ENCODE assay signal across 1 cellular context in the genomic region with DNA sequence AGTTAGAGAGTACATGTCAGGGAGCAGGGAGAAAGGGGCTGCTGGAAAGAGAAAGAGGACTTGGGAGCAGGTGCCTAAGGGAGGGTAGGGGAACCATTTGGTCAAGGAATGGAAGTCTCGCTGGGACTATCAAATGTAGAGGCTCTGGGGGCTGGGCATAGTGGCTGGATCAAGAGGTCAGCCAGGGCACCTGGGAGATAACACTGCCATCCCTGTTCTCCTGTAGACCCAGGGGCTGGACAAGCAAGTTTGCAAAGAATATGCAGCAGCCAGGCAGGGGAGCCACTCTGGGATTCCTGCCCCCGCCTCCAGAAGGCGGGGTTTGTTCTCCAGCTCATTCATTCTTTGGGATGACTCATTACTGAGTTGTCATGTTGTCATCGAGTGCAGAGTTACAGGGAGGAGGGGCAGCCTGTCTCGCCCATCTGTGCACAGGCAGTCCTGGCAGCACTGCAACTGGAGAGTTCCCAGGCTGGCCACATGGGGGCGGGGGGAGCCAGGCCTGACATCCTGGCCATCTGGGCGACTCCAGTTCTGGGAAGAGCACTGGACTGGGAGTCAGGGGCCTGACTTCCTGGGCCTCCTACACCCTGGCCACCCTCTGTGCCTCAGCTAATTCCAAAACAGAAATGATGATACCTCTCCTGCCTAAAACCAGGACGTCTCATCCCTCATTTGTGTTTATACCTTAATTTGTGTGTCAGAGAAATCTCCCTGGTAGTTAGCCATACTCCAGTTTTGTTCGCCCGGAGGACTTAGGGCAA.
TF ChIP-seq lines count a peak whose summit lies in the region.

No MANE protein-coding gene starts in this region.

TF ChIP-seq in K562, 482 proteins besides CTCF, POLR2A, EP300 and RAD21 (continued from another document and continues in another):
- no peak for TF ChIP-seq ZNF165 (CRISPR knock-in tag; IDR thresholded peaks at IDR 0.05; ENCODE audit: borderline replicate concordance)
- no peak for TF ChIP-seq SAFB (IDR thresholded peaks at IDR 0.05; ENCODE audit: borderline replicate concordance, low read depth, low read length)
- TF ChIP-seq RBBP5 (IDR thresholded peaks at IDR 0.05; ENCODE audit: borderline replicate concordance, insufficient read depth, low read length, poor library complexity, severe bottlenecking): no peak
- peak; percentile 89 for TF ChIP-seq PKNOX1 (IDR thresholded peaks at IDR 0.05)
- TF ChIP-seq RNF2 (IDR thresholded peaks at IDR 0.05): peak; percentile 49; the same call in 1 of the 2 replicates
- TF ChIP-seq IFI16 (CRISPR knock-in tag; IDR thresholded peaks at IDR 0.05): no peak
- TF ChIP-seq, protein P1, sequence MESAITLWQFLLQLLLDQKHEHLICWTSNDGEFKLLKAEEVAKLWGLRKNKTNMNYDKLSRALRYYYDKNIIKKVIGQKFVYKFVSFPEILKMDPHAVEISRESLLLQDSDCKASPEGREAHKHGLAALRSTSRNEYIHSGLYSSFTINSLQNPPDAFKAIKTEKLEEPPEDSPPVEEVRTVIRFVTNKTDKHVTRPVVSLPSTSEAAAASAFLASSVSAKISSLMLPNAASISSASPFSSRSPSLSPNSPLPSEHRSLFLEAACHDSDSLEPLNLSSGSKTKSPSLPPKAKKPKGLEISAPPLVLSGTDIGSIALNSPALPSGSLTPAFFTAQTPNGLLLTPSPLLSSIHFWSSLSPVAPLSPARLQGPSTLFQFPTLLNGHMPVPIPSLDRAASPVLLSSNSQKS (CRISPR knock-in tag; IDR thresholded peaks at IDR 0.05): no peak
- no peak for TF ChIP-seq ILK (tag; IDR thresholded peaks at IDR 0.05; ENCODE audit: borderline replicate concordance, low read depth)
- TF ChIP-seq TEAD2 (tag; IDR thresholded peaks at IDR 0.05): no peak
- TF ChIP-seq FOXA1 (IDR thresholded peaks at IDR 0.05; ENCODE audit: borderline replicate concordance): no peak
- TF ChIP-seq RFX5 (IDR thresholded peaks at IDR 0.05; ENCODE audit: low read depth, low read length): no peak
- TF ChIP-seq SP2 (IDR thresholded peaks at IDR 0.05; ENCODE audit: extremely low read depth, low read depth, low read length, poor library complexity, severe bottlenecking): no peak
- TF ChIP-seq ZNF586 (CRISPR knock-in tag; conservative IDR thresholded peaks at IDR 0.05): no peak
- TF ChIP-seq STAT5A (IDR thresholded peaks at IDR 0.05; ENCODE audit: borderline replicate concordance, low read length): no peak
- no peak for TF ChIP-seq ZNF561 (CRISPR knock-in tag; conservative IDR thresholded peaks at IDR 0.05)
- peak; percentile 90 for TF ChIP-seq DPF2 (IDR thresholded peaks at IDR 0.05)
- peak; percentile 56 for TF ChIP-seq USF1 (CRISPR knock-in tag; IDR thresholded peaks at IDR 0.05)
- TF ChIP-seq RFX1 (IDR thresholded peaks at IDR 0.05): no peak
- no peak for TF ChIP-seq ZBTB34 (CRISPR knock-in tag; IDR thresholded peaks at IDR 0.05)
- TF ChIP-seq ZNF146 (CRISPR knock-in tag; IDR thresholded peaks at IDR 0.05; ENCODE audit: unreplicated experiment): no peak
- peak; percentile 80 to 95 for TF ChIP-seq MAZ (CRISPR knock-in tag; conservative IDR thresholded peaks at IDR 0.05 in 1 of 2, IDR thresholded peaks at IDR 0.05 in 1 of 2)
- no peak for TF ChIP-seq MXD1 (CRISPR knock-in tag; IDR thresholded peaks at IDR 0.05; ENCODE audit: borderline replicate concordance, poor library complexity, severe bottlenecking)
- TF ChIP-seq HDAC8 (tag; IDR thresholded peaks at IDR 0.05): no peak
- TF ChIP-seq, protein P2, sequence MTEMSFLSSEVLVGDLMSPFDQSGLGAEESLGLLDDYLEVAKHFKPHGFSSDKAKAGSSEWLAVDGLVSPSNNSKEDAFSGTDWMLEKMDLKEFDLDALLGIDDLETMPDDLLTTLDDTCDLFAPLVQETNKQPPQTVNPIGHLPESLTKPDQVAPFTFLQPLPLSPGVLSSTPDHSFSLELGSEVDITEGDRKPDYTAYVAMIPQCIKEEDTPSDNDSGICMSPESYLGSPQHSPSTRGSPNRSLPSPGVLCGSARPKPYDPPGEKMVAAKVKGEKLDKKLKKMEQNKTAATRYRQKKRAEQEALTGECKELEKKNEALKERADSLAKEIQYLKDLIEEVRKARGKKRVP (CRISPR knock-in tag; IDR thresholded peaks at IDR 0.05): no peak
- peak; percentile 39; the same call in 1 of the 2 replicates for TF ChIP-seq MAFF (IDR thresholded peaks at IDR 0.05; ENCODE audit: low read length)
- TF ChIP-seq MEIS2 (IDR thresholded peaks at IDR 0.05; ENCODE audit: partially characterized antibody): peak; percentile 98
- no peak for TF ChIP-seq ZNF253 (CRISPR knock-in tag; conservative IDR thresholded peaks at IDR 0.05)
- TF ChIP-seq CREB3 (tag; conservative IDR thresholded peaks at IDR 0.05; ENCODE audit: low read depth): no peak
- peak; percentile 88 for TF ChIP-seq CREM (IDR thresholded peaks at IDR 0.05; ENCODE audit: low read depth)
- no peak for TF ChIP-seq GTF3C2 (IDR thresholded peaks at IDR 0.05; ENCODE audit: borderline replicate concordance, extremely low read depth, insufficient read length)
- no peak for TF ChIP-seq ZNF184 (CRISPR knock-in tag; IDR thresholded peaks at IDR 0.05)
- TF ChIP-seq, protein P3, sequence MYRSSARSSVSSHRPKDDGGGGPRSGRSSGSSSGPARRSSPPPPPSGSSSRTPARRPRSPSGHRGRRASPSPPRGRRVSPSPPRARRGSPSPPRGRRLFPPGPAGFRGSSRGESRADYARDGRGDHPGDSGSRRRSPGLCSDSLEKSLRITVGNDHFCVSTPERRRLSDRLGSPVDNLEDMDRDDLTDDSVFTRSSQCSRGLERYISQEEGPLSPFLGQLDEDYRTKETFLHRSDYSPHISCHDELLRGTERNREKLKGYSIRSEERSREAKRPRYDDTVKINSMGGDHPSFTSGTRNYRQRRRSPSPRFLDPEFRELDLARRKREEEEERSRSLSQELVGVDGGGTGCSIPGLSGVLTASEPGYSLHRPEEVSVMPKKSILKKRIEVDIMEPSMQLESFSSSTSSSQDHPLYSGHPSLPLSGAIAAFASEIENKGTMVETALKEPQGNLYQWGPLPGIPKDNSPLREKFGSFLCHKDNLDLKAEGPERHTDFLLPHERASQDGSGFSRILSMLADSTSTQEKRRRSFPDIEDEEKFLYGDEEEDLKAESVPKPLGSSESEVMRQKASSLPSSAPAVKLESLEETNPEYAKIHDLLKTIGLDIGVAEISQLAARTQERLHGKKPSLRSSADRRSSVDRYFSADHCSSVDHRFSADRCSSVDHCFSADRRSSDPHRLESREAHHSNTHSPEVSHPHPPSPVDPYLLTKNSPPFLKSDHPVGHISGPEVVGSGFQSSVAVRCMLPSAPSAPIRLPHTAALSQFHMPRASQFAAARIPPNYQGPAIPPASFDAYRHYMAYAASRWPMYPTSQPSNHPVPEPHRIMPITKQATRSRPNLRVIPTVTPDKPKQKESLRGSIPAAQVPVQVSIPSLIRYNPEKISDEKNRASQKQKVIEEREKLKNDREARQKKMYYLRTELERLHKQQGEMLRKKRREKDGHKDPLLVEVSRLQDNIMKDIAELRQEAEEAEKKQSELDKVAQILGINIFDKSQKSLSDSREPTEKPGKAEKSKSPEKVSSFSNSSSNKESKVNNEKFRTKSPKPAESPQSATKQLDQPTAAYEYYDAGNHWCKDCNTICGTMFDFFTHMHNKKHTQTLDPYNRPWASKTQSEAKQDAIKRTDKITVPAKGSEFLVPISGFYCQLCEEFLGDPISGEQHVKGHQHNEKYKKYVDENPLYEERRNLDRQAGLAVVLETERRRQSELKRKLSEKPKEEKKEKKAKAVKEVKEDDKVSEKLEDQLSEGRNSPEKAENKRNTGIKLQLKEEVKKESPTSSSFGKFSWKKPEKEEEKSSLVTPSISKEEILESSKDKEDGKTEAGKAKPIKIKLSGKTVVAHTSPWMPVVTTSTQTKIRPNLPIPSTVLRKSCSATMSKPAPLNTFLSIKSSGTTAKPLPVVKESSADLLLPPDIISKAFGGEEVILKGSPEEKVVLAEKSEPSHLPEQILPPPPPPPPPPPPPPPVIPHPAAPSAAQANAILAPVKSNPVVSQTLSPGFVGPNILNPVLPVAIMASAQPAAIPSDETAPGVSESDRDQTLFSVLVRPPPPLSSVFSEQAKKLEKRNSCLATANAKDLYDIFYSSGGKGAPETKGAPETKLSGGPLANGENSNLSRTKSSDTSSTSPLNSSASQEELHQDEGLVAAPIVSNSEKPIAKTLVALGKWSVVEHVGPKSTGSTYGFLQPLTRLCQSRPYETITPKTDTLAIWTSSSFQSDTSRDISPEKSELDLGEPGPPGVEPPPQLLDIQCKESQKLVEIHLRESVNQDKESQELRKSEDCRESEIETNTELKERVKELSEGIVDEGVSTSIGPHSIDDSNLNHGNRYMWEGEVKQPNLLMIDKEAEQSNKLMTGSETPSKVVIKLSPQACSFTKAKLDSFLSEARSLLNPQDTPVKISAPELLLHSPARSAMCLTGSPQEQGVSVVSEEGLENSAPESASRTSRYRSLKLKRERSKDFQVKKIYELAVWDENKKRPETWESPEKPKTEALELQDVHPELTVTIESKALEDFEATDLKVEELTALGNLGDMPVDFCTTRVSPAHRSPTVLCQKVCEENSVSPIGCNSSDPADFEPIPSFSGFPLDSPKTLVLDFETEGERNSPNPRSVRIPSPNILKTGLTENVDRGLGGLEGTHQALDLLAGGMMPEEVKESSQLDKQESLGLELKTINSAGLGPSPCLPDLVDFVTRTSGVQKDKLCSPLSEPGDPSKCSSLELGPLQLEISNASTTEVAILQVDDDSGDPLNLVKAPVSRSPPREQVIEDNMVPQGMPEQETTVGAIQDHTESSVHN (IDR thresholded peaks at IDR 0.05; ENCODE audit: borderline replicate concordance in 1 of 2, low read depth in 1 of 2): no peak
- TF ChIP-seq RBM25 (IDR thresholded peaks at IDR 0.05; ENCODE audit: low read depth, low read length, severe bottlenecking): no peak
- TF ChIP-seq LARP7 (IDR thresholded peaks at IDR 0.05): no peak
- TF ChIP-seq CREB5 (CRISPR knock-in tag; IDR thresholded peaks at IDR 0.05): no peak
- TF ChIP-seq IRF2 (CRISPR knock-in tag; IDR thresholded peaks at IDR 0.05): no peak
- TF ChIP-seq CBFA2T2 (conservative IDR thresholded peaks at IDR 0.05): 0 out of 2 replicates have a peak, but pooled peaks have one; percentile 17
